22 cellular contexts compared by ENCODE assay signal in the genomic region with DNA sequence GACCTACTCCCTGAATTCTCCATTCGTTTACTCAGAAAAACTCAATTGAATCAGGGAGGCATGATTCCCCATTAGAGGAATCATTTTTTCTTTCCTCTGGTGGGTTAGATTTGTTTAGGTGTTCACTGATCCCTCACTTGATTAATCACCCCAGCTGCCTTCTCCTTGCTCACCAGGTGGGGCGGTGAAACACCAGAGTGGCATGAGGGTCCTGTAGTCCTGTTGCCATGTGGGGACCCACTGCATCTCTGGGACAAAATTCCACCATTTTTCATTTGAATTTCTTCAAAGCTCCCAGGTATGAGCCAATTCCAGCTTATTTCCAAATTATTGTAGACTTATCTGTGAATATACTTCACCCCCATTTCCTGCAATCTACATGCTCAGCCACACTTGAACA.
"Had no signal": no experiment of that assay in that cellular context is flagged by ENCODE, and none has a peak within 500 bp of the region (broad histone marks: within the 10 kb centered on the region; RNA-seq: fewer than 3 reads in every experiment).

No MANE protein-coding gene starts in this region.

- H3K27ac Mint-ChIP-seq: immature natural killer cell; naive thymus-derived CD4-positive, alpha-beta T cell had no signal

- H3K4me3 Mint-ChIP-seq: immature natural killer cell; naive thymus-derived CD4-positive, alpha-beta T cell had no signal

- H3K27ac ChIP-seq: dorsolateral prefrontal cortex, gastrocnemius medialis, ovary, right atrium auricular region, stomach, thoracic aorta had no signal

- H3K36me3 ChIP-seq: gastrocnemius medialis, ovary, right atrium auricular region, stomach, thoracic aorta had no signal

- ATAC-seq: esophagus mucosa; gastrocnemius medialis; left cardiac atrium; left ventricle myocardium superior; naive thymus-derived CD4-positive, alpha-beta T cell had no signal

- FAIRE-seq: endometrium, kidney, small intestine had no signal

- H3K4me1 ChIP-seq: gastrocnemius medialis, right atrium auricular region, stomach had no signal

- H3K9me3 Mint-ChIP-seq: immature natural killer cell had no signal

- H3K4me3 ChIP-seq: dorsolateral prefrontal cortex, gastrocnemius medialis, ovary, right atrium auricular region, stomach, thoracic aorta had no signal

- DNase-seq: cortex of kidney; dorsolateral prefrontal cortex; effector CD8-positive, alpha-beta T cell; gastrocnemius medialis; glutamatergic neuron; immature natural killer cell; kidney; left cardiac atrium; left ventricle myocardium superior; mesendoderm; naive thymus-derived CD4-positive, alpha-beta T cell; ovary; small intestine; stimulated activated CD4-positive, alpha-beta T cell treated with anti-CD3 and anti-CD28 coated beads, Interleukin-12 subunit alpha, Interleukin-12 subunit beta, amount 100 ng/mL, for 4 hours; stimulated activated naive CD4-positive, alpha-beta T cell; stomach; substantia nigra; trophoblast cell had no signal

- H3K27me3 ChIP-seq: gastrocnemius medialis, ovary, right atrium auricular region, stomach had no signal

- H3K36me3 Mint-ChIP-seq: immature natural killer cell; naive thymus-derived CD4-positive, alpha-beta T cell had no signal

- H3K9me3 ChIP-seq: gastrocnemius medialis, ovary, right atrium auricular region, stomach, thoracic aorta had no signal

- H3K4me1 Mint-ChIP-seq: immature natural killer cell; naive thymus-derived CD4-positive, alpha-beta T cell had no signal
